1 cellular context compared by ENCODE assay signal in the genomic region with DNA sequence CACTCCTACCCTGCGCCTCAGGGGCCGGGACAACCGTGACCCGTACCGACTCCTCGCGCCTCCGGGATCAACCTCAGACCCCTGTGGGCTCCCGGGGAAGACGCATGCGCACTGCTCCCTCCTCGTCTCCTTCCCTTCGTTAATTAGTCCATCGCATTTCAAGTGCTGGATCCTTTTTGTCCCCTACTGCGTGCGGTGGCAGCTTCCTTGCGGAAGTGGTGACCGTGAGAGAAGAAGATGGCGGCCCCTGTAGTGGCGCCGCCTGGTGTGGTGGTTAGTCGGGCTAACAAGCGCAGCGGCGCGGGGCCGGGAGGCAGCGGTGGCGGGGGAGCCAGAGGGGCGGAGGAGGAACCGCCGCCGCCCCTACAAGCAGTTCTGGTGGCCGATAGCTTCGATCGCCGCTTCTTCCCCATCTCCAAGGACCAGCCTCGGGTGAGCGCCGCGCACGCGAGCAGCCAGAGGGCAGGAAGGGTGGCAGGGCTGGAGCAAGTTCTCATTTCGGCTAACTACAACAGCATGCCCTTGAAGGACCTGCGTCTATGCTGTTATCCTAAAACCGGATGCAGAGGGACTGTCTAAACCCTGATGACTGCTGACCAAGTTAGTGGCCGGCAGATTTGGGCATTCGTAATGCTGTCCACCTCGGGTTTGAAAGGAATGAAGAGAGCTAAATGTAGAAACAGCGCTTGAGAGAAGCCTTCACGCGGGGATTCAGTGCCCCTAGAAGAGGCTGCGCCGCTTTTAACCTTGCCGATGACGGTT.
TF ChIP-seq lines count a peak whose summit lies in the region.

TSS of gene EIF2B5 (plus strand) at position 210 of the 762 bp plus-strand sequence. CDS start at position 238, 28 bp downstream.

TF ChIP-seq in SK-N-SH, 30 proteins besides CTCF, POLR2A, EP300 and RAD21 (continued from another document):
- no peak for TF ChIP-seq USF1 (IDR thresholded peaks at IDR 0.05; ENCODE audit: borderline replicate concordance, low read depth)
- TF ChIP-seq, protein P1, sequence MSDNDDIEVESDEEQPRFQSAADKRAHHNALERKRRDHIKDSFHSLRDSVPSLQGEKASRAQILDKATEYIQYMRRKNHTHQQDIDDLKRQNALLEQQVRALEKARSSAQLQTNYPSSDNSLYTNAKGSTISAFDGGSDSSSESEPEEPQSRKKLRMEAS (IDR thresholded peaks at IDR 0.05; ENCODE audit: low read depth), result peak; percentile 89
- TF ChIP-seq RFX5 (IDR thresholded peaks at IDR 0.05; ENCODE audit: low read length), result no peak
- TF ChIP-seq GATA2 (CRISPR knock-in tag; IDR thresholded peaks at IDR 0.05), result no peak
- no peak for TF ChIP-seq FOXM1 (IDR thresholded peaks at IDR 0.05; ENCODE audit: low read depth)
- peak; percentile 92 for TF ChIP-seq MXI1 (IDR thresholded peaks at IDR 0.05; ENCODE audit: low read depth, low read length)
- TF ChIP-seq GABPA (IDR thresholded peaks at IDR 0.05; ENCODE audit: low read depth), result peak; percentile 82
- TF ChIP-seq, protein P2, sequence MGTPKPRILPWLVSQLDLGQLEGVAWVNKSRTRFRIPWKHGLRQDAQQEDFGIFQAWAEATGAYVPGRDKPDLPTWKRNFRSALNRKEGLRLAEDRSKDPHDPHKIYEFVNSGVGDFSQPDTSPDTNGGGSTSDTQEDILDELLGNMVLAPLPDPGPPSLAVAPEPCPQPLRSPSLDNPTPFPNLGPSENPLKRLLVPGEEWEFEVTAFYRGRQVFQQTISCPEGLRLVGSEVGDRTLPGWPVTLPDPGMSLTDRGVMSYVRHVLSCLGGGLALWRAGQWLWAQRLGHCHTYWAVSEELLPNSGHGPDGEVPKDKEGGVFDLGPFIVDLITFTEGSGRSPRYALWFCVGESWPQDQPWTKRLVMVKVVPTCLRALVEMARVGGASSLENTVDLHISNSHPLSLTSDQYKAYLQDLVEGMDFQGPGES (IDR thresholded peaks at IDR 0.05; ENCODE audit: low read depth, low read length), result no peak
- no peak for TF ChIP-seq EZH2phosphoT487 (IDR thresholded peaks at IDR 0.05; ENCODE audit: borderline replicate concordance, low read depth)
- no peak for TF ChIP-seq TCF12 (IDR thresholded peaks at IDR 0.05)
- TF ChIP-seq POLR2AphosphoS5 (IDR thresholded peaks at IDR 0.05; ENCODE audit: low read depth, low read length), result peak; percentile 88
- no peak for TF ChIP-seq NFIC (IDR thresholded peaks at IDR 0.05; ENCODE audit: borderline replicate concordance)
- TF ChIP-seq SIN3A (IDR thresholded peaks at IDR 0.05; ENCODE audit: borderline replicate concordance, low read depth, low read length), result peak; percentile 80; the same call in 1 of the 2 replicates
- TF ChIP-seq, protein P3, sequence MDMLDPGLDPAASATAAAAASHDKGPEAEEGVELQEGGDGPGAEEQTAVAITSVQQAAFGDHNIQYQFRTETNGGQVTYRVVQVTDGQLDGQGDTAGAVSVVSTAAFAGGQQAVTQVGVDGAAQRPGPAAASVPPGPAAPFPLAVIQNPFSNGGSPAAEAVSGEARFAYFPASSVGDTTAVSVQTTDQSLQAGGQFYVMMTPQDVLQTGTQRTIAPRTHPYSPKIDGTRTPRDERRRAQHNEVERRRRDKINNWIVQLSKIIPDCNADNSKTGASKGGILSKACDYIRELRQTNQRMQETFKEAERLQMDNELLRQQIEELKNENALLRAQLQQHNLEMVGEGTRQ (IDR thresholded peaks at IDR 0.05; ENCODE audit: borderline replicate concordance, low read depth, low read length), result no peak
- TF ChIP-seq JUND (IDR thresholded peaks at IDR 0.05), result no peak
- TF ChIP-seq, protein P4, sequence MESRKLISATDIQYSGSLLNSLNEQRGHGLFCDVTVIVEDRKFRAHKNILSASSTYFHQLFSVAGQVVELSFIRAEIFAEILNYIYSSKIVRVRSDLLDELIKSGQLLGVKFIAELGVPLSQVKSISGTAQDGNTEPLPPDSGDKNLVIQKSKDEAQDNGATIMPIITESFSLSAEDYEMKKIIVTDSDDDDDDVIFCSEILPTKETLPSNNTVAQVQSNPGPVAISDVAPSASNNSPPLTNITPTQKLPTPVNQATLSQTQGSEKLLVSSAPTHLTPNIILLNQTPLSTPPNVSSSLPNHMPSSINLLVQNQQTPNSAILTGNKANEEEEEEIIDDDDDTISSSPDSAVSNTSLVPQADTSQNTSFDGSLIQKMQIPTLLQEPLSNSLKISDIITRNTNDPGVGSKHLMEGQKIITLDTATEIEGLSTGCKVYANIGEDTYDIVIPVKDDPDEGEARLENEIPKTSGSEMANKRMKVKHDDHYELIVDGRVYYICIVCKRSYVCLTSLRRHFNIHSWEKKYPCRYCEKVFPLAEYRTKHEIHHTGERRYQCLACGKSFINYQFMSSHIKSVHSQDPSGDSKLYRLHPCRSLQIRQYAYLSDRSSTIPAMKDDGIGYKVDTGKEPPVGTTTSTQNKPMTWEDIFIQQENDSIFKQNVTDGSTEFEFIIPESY (IDR thresholded peaks at IDR 0.05; ENCODE audit: borderline replicate concordance, low read depth), result peak; percentile 82; the same call in 1 of the 2 replicates
- peak; percentile 88; the same call in 1 of the 2 replicates for TF ChIP-seq TAF1 (IDR thresholded peaks at IDR 0.05; ENCODE audit: borderline replicate concordance, low read depth, low read length)
- TF ChIP-seq FOSL2 (IDR thresholded peaks at IDR 0.05; ENCODE audit: borderline replicate concordance, low read depth), result no peak
- peak; percentile 97 for TF ChIP-seq YY1 (IDR thresholded peaks at IDR 0.05; ENCODE audit: low read depth)
- TF ChIP-seq MEF2A (IDR thresholded peaks at IDR 0.05; ENCODE audit: borderline replicate concordance, low read depth), result no peak
- peak; percentile 17; the same call in 1 of the 2 replicates for TF ChIP-seq SMC3 (IDR thresholded peaks at IDR 0.05; ENCODE audit: low read depth, low read length)
- no peak for TF ChIP-seq FOXJ3 (CRISPR knock-in tag; IDR thresholded peaks at IDR 0.05)
- TF ChIP-seq NRF1 (IDR thresholded peaks at IDR 0.05; ENCODE audit: low read depth, low read length), result peak; percentile 69
- TF ChIP-seq PBX3 (IDR thresholded peaks at IDR 0.05), result no peak
- TF ChIP-seq RCOR1 (IDR thresholded peaks at IDR 0.05; ENCODE audit: low read length), result no peak
